8 cellular contexts compared by ENCODE assay signal in the genomic region with DNA sequence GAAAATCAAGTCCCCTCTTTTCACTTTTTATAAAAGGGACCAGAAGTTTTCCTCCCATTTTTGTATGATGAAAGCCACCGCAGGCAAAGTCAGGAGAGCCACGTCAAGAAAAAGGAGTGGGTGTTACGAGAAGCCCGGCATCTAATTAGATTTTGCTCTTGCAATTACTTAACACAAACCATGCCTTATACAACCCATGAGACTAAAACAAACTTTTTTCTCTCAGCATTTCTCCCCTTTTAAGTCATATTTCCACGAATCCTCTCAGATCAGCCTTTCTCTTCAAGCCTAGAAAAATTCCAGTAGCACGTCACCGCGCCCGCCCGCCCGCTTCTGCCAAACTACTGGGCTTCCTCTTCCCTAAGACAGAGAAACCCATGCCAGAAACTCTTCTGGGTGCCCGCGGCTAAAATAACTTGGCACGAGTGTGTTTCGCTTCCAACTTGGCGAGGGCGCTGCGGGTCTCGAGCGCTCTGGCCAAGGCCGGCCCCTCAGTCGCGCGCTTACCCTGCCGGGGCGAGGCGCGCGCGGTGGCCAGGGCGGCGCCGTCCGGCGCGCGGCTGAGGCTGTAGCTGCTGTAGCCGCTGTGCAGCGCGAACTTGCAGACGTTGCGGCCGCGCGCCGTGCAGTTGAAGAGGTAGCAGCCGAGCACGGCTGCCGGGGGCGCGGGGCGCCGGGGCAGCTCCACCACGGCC. TPM values are rescaled to one million over a fixed set of nuclear protein-coding genes. Genes with fewer than 3 reads are reported as not detected.
DNase-seq lines count a peak whose midpoint lies in the region; ATAC-seq and TF ChIP-seq lines count a peak whose summit lies in the region.

No MANE protein-coding gene starts in this region.

- no peak for TF ChIP-seq CTCF in Panc1 (IDR thresholded peaks at IDR 0.05)

- H3K4me3 Mint-ChIP-seq in activated naive CD8-positive, alpha-beta T cell treated with anti-CD3 and anti-CD28 coated beads, Interleukin-2, amount 10 ng/mL, durations not matched to agents 7 days and 5 days = peak overlapping the region; percentile 86

- POLR2A ChIA-PET in Panc1 (lab: Charles Lee) = no interaction called here
- POLR2A ChIA-PET in activated naive CD8-positive, alpha-beta T cell treated with anti-CD3 and anti-CD28 coated beads, Interleukin-2, amount 10 ng/mL, durations not matched to agents 7 days and 5 days (lab: Charles Lee) = interaction anchor here (0.7 kb wide), 1 partner anchor 315 kb away, joined by 3 read pairs; no protein-coding TSS in a partner anchor

- no peak overlapping the region for H3K27ac Mint-ChIP-seq in activated naive CD8-positive, alpha-beta T cell treated with anti-CD3 and anti-CD28 coated beads, Interleukin-2, amount 10 ng/mL, durations not matched to agents 7 days and 5 days

- peaks cover 40% of the 10 kb centered on the region for H3K27me3 Mint-ChIP-seq in activated naive CD8-positive, alpha-beta T cell treated with anti-CD3 and anti-CD28 coated beads, Interleukin-2, amount 10 ng/mL, durations not matched to agents 7 days and 5 days

- no peak for DNase-seq in Panc1 (ENCODE audit: low read depth, low spot score)
- peak; percentile 60 for DNase-seq in activated naive CD8-positive, alpha-beta T cell treated with anti-CD3 and anti-CD28 coated beads, Interleukin-2, amount 10 ng/mL, durations not matched to agents 7 days and 5 days
- peak; percentile 82 for DNase-seq in Right ventricle myocardium inferior (ENCODE audit: missing footprints)
- DNase-seq in nucleus accumbens (lab: John Stamatoyannopoulos, UW) = peak in 47 of 56 donors; percentile 13 to 76 (median 58)

- no TSS peak for BruUV-seq in Panc1 (replicated peaks; lab: Mats Ljungman, UMichigan)

- H3K4me2 ChIP-seq in BLaER1 treated with 17β-estradiol and CSF1 and Interleukin-3, amounts not matched to agents 10 nM and 100 nM = peak overlapping the region; percentile 90 to 99 (median 97)

- no peaks in the 10 kb centered on the region for H3K36me3 Mint-ChIP-seq in activated naive CD8-positive, alpha-beta T cell treated with anti-CD3 and anti-CD28 coated beads, Interleukin-2, amount 10 ng/mL, durations not matched to agents 7 days and 5 days

- peaks cover 18 to 37% (median 29%) of the 10 kb centered on the region in 10 experiments for H3K4me1 ChIP-seq in BLaER1 treated with 17β-estradiol and CSF1 and Interleukin-3, amounts not matched to agents 10 nM and 100 nM
- peaks cover 28% of the 10 kb centered on the region for H3K4me1 ChIP-seq in Panc1 (ENCODE audit: control insufficient read depth, insufficient read depth, low read length)

- ATAC-seq in GM19351 (IDR thresholded peaks at IDR 0.05; ENCODE audit: unreplicated experiment) = peak; percentile 35
- ATAC-seq in HG03520 (IDR thresholded peaks at IDR 0.05; ENCODE audit: unreplicated experiment) = peak; percentile 24
- peak; percentile 44 for ATAC-seq in Panc1
- peak; percentile 11 for ATAC-seq in activated naive CD8-positive, alpha-beta T cell treated with anti-CD3 and anti-CD28 coated beads, Interleukin-2, amount 10 ng/mL, durations not matched to agents 7 days and 5 days (ENCODE audit: low read depth)
- ATAC-seq in Right ventricle myocardium inferior = peak; percentile 78
- no peak for ATAC-seq in HG03378 (IDR thresholded peaks at IDR 0.05; ENCODE audit: unreplicated experiment)

- H3K36me3 ChIP-seq in BLaER1 treated with 17β-estradiol and CSF1 and Interleukin-3, amounts not matched to agents 10 nM and 100 nM = no peaks in the 10 kb centered on the region
- no peaks in the 10 kb centered on the region for H3K36me3 ChIP-seq in Panc1 (ENCODE audit: control insufficient read depth, insufficient read depth, low read length)

- intact Hi-C loops in Panc1 (cut with micrococcal nuclease; ENCODE audit: unreplicated experiment) (loop anchor here (10.0 kb wide), 1 partner anchor 62 kb away; the partner anchor contains the start of gene RAET1G), Right ventricle myocardium inferior (cut with DNase I) (loop anchor here (10.0 kb wide), 2 partner anchors 62 to 138 kb away; partner anchors contain the start of gene RAET1G)

- peaks cover 5% of the 10 kb centered on the region for H3K4me1 Mint-ChIP-seq in activated naive CD8-positive, alpha-beta T cell treated with anti-CD3 and anti-CD28 coated beads, Interleukin-2, amount 10 ng/mL, durations not matched to agents 7 days and 5 days

- H3K4me3 ChIP-seq in BLaER1 treated with 17β-estradiol and CSF1 and Interleukin-3, amounts not matched to agents 10 nM and 100 nM = peak overlapping the region; percentile 65 to 83 (median 76)
- peak overlapping the region; percentile 74 to 75 for H3K4me3 ChIP-seq in Panc1 (ENCODE audit: low read depth in 2 of 2, low read length in 2 of 2)

- no peaks in the 10 kb centered on the region for H3K9me3 ChIP-seq in BLaER1 treated with 17β-estradiol and CSF1 and Interleukin-3, amounts not matched to agents 10 nM and 100 nM (replicated peaks in 1 of 11)
- H3K9me3 ChIP-seq in Panc1 (ENCODE audit: control insufficient read depth, insufficient read depth, low read depth, low read length) = no peaks in the 10 kb centered on the region

- H4K20me1 ChIP-seq in BLaER1 treated with 17β-estradiol and CSF1 and Interleukin-3, amounts not matched to agents 10 nM and 100 nM = peaks cover 0 to 22% (median 0%) of the 10 kb centered on the region in 11 experiments; a peak in 7 of 22 replicates

- H3K27ac ChIP-seq in BLaER1 treated with 17β-estradiol and CSF1 and Interleukin-3, amounts not matched to agents 10 nM and 100 nM = peak overlapping the region; percentile 45 to 75 (median 69); a peak in 21 of 22 replicates
- H3K27ac ChIP-seq in Panc1 (ENCODE audit: low read length) = peak overlapping the region; percentile 93

- H3K27me3 ChIP-seq in BLaER1 treated with 17β-estradiol and CSF1 and Interleukin-3, amounts not matched to agents 10 nM and 100 nM = no peaks in the 10 kb centered on the region
- no peaks in the 10 kb centered on the region for H3K27me3 ChIP-seq in Panc1 (ENCODE audit: control insufficient read depth, insufficient read depth, low read length)

- no peaks in the 10 kb centered on the region for H3K9me3 Mint-ChIP-seq in activated naive CD8-positive, alpha-beta T cell treated with anti-CD3 and anti-CD28 coated beads, Interleukin-2, amount 10 ng/mL, durations not matched to agents 7 days and 5 days

- peak overlapping the region; percentile 71 to 83 (median 79) for H3K9ac ChIP-seq in BLaER1 treated with 17β-estradiol and CSF1 and Interleukin-3, amounts not matched to agents 10 nM and 100 nM

- in situ Hi-C loops in Panc1 (cut with HindIII; ENCODE audit: low pct_unique_long_range_greater_than_20kb, low sequenced_read_pairs) = no loop called here

- CTCF ChIA-PET in Panc1 (lab: Charles Lee) = no interaction called here

RNA-seq across cellular contexts. Expression of gene LRP11, which starts 1.1 kb away (rescaled TPM):
- total RNA-seq in Panc1 (2021; ENCODE audit: unreplicated experiment) = 151 TPM
- 102 TPM for polyA plus RNA-seq in Panc1 (2012; ENCODE audit: insufficient read length)
- total RNA-seq in activated naive CD8-positive, alpha-beta T cell treated with anti-CD3 and anti-CD28 coated beads, Interleukin-2, amount 10 ng/mL, durations not matched to agents 7 days and 5 days = 1 to 10 TPM; 2.3 to 2.7 TPM
- total RNA-seq in Right ventricle myocardium inferior = 21.5 TPM

RNA-seq across cellular contexts. Expression of gene RAET1E, which starts 34.9 kb away (rescaled TPM):
- 1.8 TPM for total RNA-seq in Panc1 (2021; ENCODE audit: unreplicated experiment)
- 0.33 TPM for polyA plus RNA-seq in Panc1 (2012; ENCODE audit: insufficient read length)
- total RNA-seq in activated naive CD8-positive, alpha-beta T cell treated with anti-CD3 and anti-CD28 coated beads, Interleukin-2, amount 10 ng/mL, durations not matched to agents 7 days and 5 days = not detected
- 0.27 TPM for total RNA-seq in Right ventricle myocardium inferior

RNA-seq across cellular contexts. Expression of gene RAET1G, which starts 59.9 kb away (rescaled TPM):
- total RNA-seq in Panc1 (2021; ENCODE audit: unreplicated experiment) = 1.2 TPM
- polyA plus RNA-seq in Panc1 (2012; ENCODE audit: insufficient read length) = 1.4 TPM
- not detected for total RNA-seq in activated naive CD8-positive, alpha-beta T cell treated with anti-CD3 and anti-CD28 coated beads, Interleukin-2, amount 10 ng/mL, durations not matched to agents 7 days and 5 days
- 0.22 TPM for total RNA-seq in Right ventricle myocardium inferior
